ENCODE assay signal across 11 cellular contexts in genomic region chr5:56050566-56051292, GRCh38. TPM values are rescaled to one million over a fixed set of nuclear protein-coding genes. Genes with fewer than 3 reads are reported as not detected.
DNase-seq lines count a peak whose midpoint lies in the region; ATAC-seq and TF ChIP-seq lines count a peak whose summit lies in the region.
"Had no signal": no experiment of that assay in that cellular context is flagged by ENCODE, and none has a peak within 500 bp of the region (broad histone marks: within the 10 kb centered on the region; RNA-seq: fewer than 3 reads in every experiment).

No MANE protein-coding gene starts in this region.

- H3K36me3 ChIP-seq in stomach, result no peaks in the 10 kb centered on the region
- H3K36me3 ChIP-seq in brain microvascular endothelial cell (replicated peaks), result no peaks in the 10 kb centered on the region
- no peaks in the 10 kb centered on the region for H3K36me3 ChIP-seq in H7 (replicated peaks; ENCODE audit: control insufficient read depth, insufficient read depth, low read length)

- H3K27ac Mint-ChIP-seq in activated CD8-positive, alpha-beta memory T cell treated with anti-CD3 and anti-CD28 coated beads, Interleukin-2, amount 10 ng/mL, durations not matched to agents 7 days and 5 days, result peak overlapping the region; percentile 81
- H3K27ac Mint-ChIP-seq in T-helper 17 cell, result peak overlapping the region; percentile 92

- H3K4me1 Mint-ChIP-seq in activated CD8-positive, alpha-beta memory T cell treated with anti-CD3 and anti-CD28 coated beads, Interleukin-2, amount 10 ng/mL, durations not matched to agents 7 days and 5 days, result peaks cover 15% of the 10 kb centered on the region
- H3K4me1 Mint-ChIP-seq in T-helper 17 cell, result peaks cover 19% of the 10 kb centered on the region

- peaks cover 12% of the 10 kb centered on the region for H3K27me3 Mint-ChIP-seq in activated CD8-positive, alpha-beta memory T cell treated with anti-CD3 and anti-CD28 coated beads, Interleukin-2, amount 10 ng/mL, durations not matched to agents 7 days and 5 days
- H3K27me3 Mint-ChIP-seq in T-helper 17 cell, result no peaks in the 10 kb centered on the region

- H3K9me3 ChIP-seq in T-helper 17 cell (ENCODE audit: control insufficient read depth, low read length, poor library complexity, severe bottlenecking), result no peaks in the 10 kb centered on the region
- peaks cover 0 to 9% (median 0%) of the 10 kb centered on the region in 4 donors for H3K9me3 ChIP-seq in stomach

- in situ Hi-C loops in brain microvascular endothelial cell (cut with HindIII; ENCODE audit: low pct_ligation_motif_present, low sequenced_read_pairs), result no loop called here

- H3K36me3 Mint-ChIP-seq in activated CD8-positive, alpha-beta memory T cell treated with anti-CD3 and anti-CD28 coated beads, Interleukin-2, amount 10 ng/mL, durations not matched to agents 7 days and 5 days, result peaks cover 17% of the 10 kb centered on the region
- no peaks in the 10 kb centered on the region for H3K36me3 Mint-ChIP-seq in T-helper 17 cell (ENCODE audit: low read depth)

- H3K27ac ChIP-seq in stomach (peak overlapping the region in 4 of 5 donors; percentile 31 to 70 (median 44)), brain microvascular endothelial cell (no peak overlapping the region)

- TF ChIP-seq CTCF in stomach (IDR thresholded peaks at IDR 0.05), result no peak
- TF ChIP-seq CTCF in brain microvascular endothelial cell (IDR thresholded peaks at IDR 0.05; ENCODE audit: low read depth, low read length, missing control alignments), result no peak

- intact Hi-C loops in left cardiac atrium (cut with DNase I) (no loop called here), stomach (cut with DNase I; ENCODE audit: low total_unique reads) (no loop called here)

- no peaks in the 10 kb centered on the region for H3K27me3 ChIP-seq in stomach
- no peaks in the 10 kb centered on the region for H3K27me3 ChIP-seq in brain microvascular endothelial cell (replicated peaks)
- no peaks in the 10 kb centered on the region for H3K27me3 ChIP-seq in H7 (ENCODE audit: control insufficient read depth, insufficient read depth, low read length)

- peak; percentile 74 for ATAC-seq in activated CD8-positive, alpha-beta memory T cell treated with anti-CD3 and anti-CD28 coated beads, Interleukin-2, amount 10 ng/mL, durations not matched to agents 7 days and 5 days
- ATAC-seq in T-helper 17 cell (peak; percentile 61), left cardiac atrium (peak; percentile 45 to 70)

- H3K4me3 ChIP-seq in stomach, result no peak overlapping the region
- H3K4me3 ChIP-seq in brain microvascular endothelial cell (ENCODE audit: low read depth, low read length), result no peak overlapping the region
- H3K4me3 ChIP-seq in H7 (ENCODE audit: insufficient read depth, low read depth, low read length), result no peak overlapping the region
- H3K4me3 ChIP-seq: dorsolateral prefrontal cortex had no signal

- CTCF ChIA-PET in activated CD8-positive, alpha-beta memory T cell treated with anti-CD3 and anti-CD28 coated beads, Interleukin-2, amount 10 ng/mL, durations not matched to agents 7 days and 5 days (lab: Charles Lee), result interaction anchor here (0.9 kb wide), 1 partner anchor 150 kb away, joined by 3 read pairs; no protein-coding TSS in a partner anchor

- peaks cover 3% of the 10 kb centered on the region for H3K9me3 Mint-ChIP-seq in activated CD8-positive, alpha-beta memory T cell treated with anti-CD3 and anti-CD28 coated beads, Interleukin-2, amount 10 ng/mL, durations not matched to agents 7 days and 5 days (ENCODE audit: low read depth)

- peaks cover 9 to 21% (median 12%) of the 10 kb centered on the region in 4 donors for H3K4me1 ChIP-seq in stomach

- no peak for DNase-seq in activated CD8-positive, alpha-beta memory T cell treated with anti-CD3 and anti-CD28 coated beads, Interleukin-2, amount 10 ng/mL, durations not matched to agents 7 days and 5 days
- no peak for DNase-seq in activated CD8-positive, alpha-beta memory T cell treated with anti-CD3 and anti-CD28 coated beads, Interleukin-2, amount 50 U/mL, for 4 hours
- DNase-seq in T-helper 17 cell (no peak), left cardiac atrium (no peak), stomach (no peak), brain microvascular endothelial cell (no peak), H7 (no peak), midbrain (lab: John Stamatoyannopoulos, UW) (no peak)
- DNase-seq: activated CD4-positive, alpha-beta T cell treated with anti-CD3 and anti-CD28 coated beads for 1 hour; dorsolateral prefrontal cortex; NCI-H446 treated with DMSO at 0.1 percent for 48 hours had no signal

- WGBS in stomach, 5 donors, result 0 to 16% (median 8%) methylated on average over 1 of the region's 1 CpG

- peak overlapping the region; percentile 48 for H3K4me3 Mint-ChIP-seq in activated CD8-positive, alpha-beta memory T cell treated with anti-CD3 and anti-CD28 coated beads, Interleukin-2, amount 10 ng/mL, durations not matched to agents 7 days and 5 days
- peak overlapping the region; percentile 86 for H3K4me3 Mint-ChIP-seq in T-helper 17 cell

- no peak for TF ChIP-seq POLR2A in stomach (IDR thresholded peaks at IDR 0.05)

- TF ChIP-seq EP300 in stomach (IDR thresholded peaks at IDR 0.05), result no peak

RNA-seq across cellular contexts. Expression of gene IL6ST, which starts 56.0 kb away (rescaled TPM):
- total RNA-seq in activated CD8-positive, alpha-beta memory T cell treated with anti-CD3 and anti-CD28 coated beads, Interleukin-2, amount 10 ng/mL, durations not matched to agents 7 days and 5 days, result 10 to 100 TPM; 17.9 to 24.7 TPM
- 100 to 1,000 TPM; 159 TPM for total RNA-seq in T-helper 17 cell
- 100 to 1,000 TPM; 204 to 261 TPM for total RNA-seq in left cardiac atrium
- 100 to 1,000 TPM in 3 of 5 donors, 10 to 100 TPM in 2; 33.0 to 466 (median 214) TPM for total RNA-seq in stomach
- 10 to 100 TPM; 18.5 to 22.4 (median 21.8) TPM for polyA plus RNA-seq in stomach
- total RNA-seq in H7 (2014; rRNA removed; shearing (Covaris generic)), result 7.8 and 13.4 TPM in 2 replicates
